ENCODE assay signal across 1 cellular context in the genomic region with DNA sequence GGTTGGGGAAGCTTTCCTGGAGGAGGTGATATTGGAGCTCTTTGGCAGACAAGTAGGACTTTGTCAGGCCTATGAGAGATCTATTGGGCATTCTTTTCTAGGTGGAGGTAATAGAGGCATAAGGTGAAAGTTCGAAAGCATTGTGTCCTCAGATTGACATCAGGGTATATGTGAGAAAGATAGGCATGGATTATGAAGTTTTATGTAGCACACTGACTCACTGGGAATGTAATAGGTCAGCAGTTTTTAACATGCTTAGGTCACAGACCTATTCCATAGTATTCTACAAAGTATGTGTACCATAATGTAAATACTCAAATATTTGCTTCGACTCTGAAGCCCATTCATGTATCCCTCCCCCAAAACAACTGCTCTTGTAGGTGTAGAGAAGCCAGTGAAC.
TF ChIP-seq lines count a peak whose summit lies in the region.

No MANE protein-coding gene starts in this region.

TF ChIP-seq in K562, 482 proteins besides CTCF, POLR2A, EP300 and RAD21 (continued from another document):
- TF ChIP-seq, protein P1, sequence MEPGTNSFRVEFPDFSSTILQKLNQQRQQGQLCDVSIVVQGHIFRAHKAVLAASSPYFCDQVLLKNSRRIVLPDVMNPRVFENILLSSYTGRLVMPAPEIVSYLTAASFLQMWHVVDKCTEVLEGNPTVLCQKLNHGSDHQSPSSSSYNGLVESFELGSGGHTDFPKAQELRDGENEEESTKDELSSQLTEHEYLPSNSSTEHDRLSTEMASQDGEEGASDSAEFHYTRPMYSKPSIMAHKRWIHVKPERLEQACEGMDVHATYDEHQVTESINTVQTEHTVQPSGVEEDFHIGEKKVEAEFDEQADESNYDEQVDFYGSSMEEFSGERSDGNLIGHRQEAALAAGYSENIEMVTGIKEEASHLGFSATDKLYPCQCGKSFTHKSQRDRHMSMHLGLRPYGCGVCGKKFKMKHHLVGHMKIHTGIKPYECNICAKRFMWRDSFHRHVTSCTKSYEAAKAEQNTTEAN (CRISPR knock-in tag; IDR thresholded peaks at IDR 0.05): no peak
- TF ChIP-seq MAFK (IDR thresholded peaks at IDR 0.05; ENCODE audit: low read length) (peak; percentile 44), HNRNPK (IDR thresholded peaks at IDR 0.05; ENCODE audit: low read depth, low read length, poor library complexity, severe bottlenecking) (no peak), C11orf30 (IDR thresholded peaks at IDR 0.05; ENCODE audit: low read depth) (peak; percentile 57; the same call in 1 of the 2 replicates), SMARCA5 (IDR thresholded peaks at IDR 0.05) (no peak), SIN3B (IDR thresholded peaks at IDR 0.05; ENCODE audit: low read depth) (no peak), MAFF (IDR thresholded peaks at IDR 0.05; ENCODE audit: low read length) (peak; percentile 55), ZNF316 (IDR thresholded peaks at IDR 0.05) (peak; percentile 86)
- TF ChIP-seq, protein P2, sequence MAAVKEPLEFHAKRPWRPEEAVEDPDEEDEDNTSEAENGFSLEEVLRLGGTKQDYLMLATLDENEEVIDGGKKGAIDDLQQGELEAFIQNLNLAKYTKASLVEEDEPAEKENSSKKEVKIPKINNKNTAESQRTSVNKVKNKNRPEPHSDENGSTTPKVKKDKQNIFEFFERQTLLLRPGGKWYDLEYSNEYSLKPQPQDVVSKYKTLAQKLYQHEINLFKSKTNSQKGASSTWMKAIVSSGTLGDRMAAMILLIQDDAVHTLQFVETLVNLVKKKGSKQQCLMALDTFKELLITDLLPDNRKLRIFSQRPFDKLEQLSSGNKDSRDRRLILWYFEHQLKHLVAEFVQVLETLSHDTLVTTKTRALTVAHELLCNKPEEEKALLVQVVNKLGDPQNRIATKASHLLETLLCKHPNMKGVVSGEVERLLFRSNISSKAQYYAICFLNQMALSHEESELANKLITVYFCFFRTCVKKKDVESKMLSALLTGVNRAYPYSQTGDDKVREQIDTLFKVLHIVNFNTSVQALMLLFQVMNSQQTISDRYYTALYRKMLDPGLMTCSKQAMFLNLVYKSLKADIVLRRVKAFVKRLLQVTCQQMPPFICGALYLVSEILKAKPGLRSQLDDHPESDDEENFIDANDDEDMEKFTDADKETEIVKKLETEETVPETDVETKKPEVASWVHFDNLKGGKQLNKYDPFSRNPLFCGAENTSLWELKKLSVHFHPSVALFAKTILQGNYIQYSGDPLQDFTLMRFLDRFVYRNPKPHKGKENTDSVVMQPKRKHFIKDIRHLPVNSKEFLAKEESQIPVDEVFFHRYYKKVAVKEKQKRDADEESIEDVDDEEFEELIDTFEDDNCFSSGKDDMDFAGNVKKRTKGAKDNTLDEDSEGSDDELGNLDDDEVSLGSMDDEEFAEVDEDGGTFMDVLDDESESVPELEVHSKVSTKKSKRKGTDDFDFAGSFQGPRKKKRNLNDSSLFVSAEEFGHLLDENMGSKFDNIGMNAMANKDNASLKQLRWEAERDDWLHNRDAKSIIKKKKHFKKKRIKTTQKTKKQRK (IDR thresholded peaks at IDR 0.05; ENCODE audit: borderline replicate concordance, low read depth, low read length): no peak
